ENCODE assay signal across 1 cellular context in genomic region chr3:14631687-14632444, GRCh38.
TF ChIP-seq lines count a peak whose summit lies in the region.

No MANE protein-coding gene starts in this region.

TF ChIP-seq in HepG2, 621 proteins besides CTCF, POLR2A, EP300 and RAD21 (continued from another document):
- TF ChIP-seq SRF (IDR thresholded peaks at IDR 0.05; ENCODE audit: low read depth, low read length) (0 out of 2 replicates have a peak, but pooled peaks have one; percentile 48), MTA1 (CRISPR knock-in tag; IDR thresholded peaks at IDR 0.05; ENCODE audit: borderline replicate concordance) (no peak), GATAD2A (CRISPR knock-in tag; IDR thresholded peaks at IDR 0.05) (peak; percentile 74), ZBTB14 (CRISPR knock-in tag; IDR thresholded peaks at IDR 0.05) (no peak), ZKSCAN1 (IDR thresholded peaks at IDR 0.05; ENCODE audit: low read length) (no peak), ZNF350 (CRISPR knock-in tag; IDR thresholded peaks at IDR 0.05; ENCODE audit: borderline replicate concordance, low read depth) (peak; percentile 43; the same call in 1 of the 2 replicates), GABPB1 (CRISPR knock-in tag; IDR thresholded peaks at IDR 0.05) (0 out of 2 replicates have a peak, but pooled peaks have one; percentile 12), ZFY (CRISPR knock-in tag; IDR thresholded peaks at IDR 0.05) (0 out of 2 replicates have a peak, but pooled peaks have one; percentile 11)
